Comparison of ENCODE assay signal across 22 cellular contexts in the genomic region with DNA sequence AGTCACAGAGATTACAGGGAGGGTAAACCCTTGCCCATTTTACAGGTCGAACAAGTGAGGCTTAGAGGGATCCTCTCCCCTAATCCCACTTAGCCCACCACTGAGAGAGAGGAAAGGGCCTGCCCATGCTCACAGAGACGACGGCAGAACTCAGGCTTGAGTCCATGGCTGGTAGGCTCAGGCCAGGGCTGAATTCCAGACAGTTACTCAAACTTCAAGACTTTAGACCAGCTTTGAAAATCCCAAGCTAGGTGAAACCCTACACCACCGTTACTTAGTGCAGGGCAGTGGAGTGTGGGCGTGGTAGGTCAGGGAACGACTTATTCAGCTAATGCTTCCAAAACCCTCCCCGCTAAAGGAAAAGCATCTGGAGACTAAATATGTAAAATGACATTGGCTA. TPM values are rescaled to one million over a fixed set of nuclear protein-coding genes. Genes with fewer than 3 reads are reported as not detected.
DNase-seq lines count a peak whose midpoint lies in the region; ATAC-seq, FAIRE-seq and TF ChIP-seq lines count a peak whose summit lies in the region.
"Had no signal": no experiment of that assay in that cellular context is flagged by ENCODE, and none has a peak within 500 bp of the region (broad histone marks: within the 10 kb centered on the region; RNA-seq: fewer than 3 reads in every experiment).

No MANE protein-coding gene starts in this region.

- no peak for TF ChIP-seq EP300 in H1 (IDR thresholded peaks at IDR 0.05; ENCODE audit: borderline replicate concordance in 1 of 2, low read depth in 2 of 2, low read length in 2 of 2)

- no peaks in the 10 kb centered on the region; the same call in 1 of the 2 replicates for H3K23me2 ChIP-seq in H1 (ENCODE audit: low read depth, low read length)

- 81% methylated on average over 7 of the region's 7 CpGs; no CpG with 5 or more reads in 1 of the 2 experiments for WGBS in H1 (ENCODE audit: extremely low coverage in 1 of 2, insufficient coverage in 1 of 2, insufficient read length in 1 of 2, insufficient replicate concordance in 2 of 2, low coverage in 1 of 2, low lambda C conversion rate in 2 of 2, missing lambda C conversion rate in 1 of 2), 2 experiments

- H3K9ac ChIP-seq in H1 (replicated peaks in 1 of 4; ENCODE audit: extremely low read depth in 1 of 4, low read depth in 3 of 4, low read length in 3 of 4): no peak overlapping the region

- no peaks in the 10 kb centered on the region for H3K79me1 ChIP-seq in H1 (ENCODE audit: low read depth, low read length)

- H2BK120ac ChIP-seq in H1 (replicated peaks; ENCODE audit: low read depth, low read length): no peak overlapping the region

- H3K36me3 Mint-ChIP-seq in natural killer cell treated with Interleukin-12 subunit alpha and Interleukin-12 subunit beta and Interleukin-15 and Interleukin-18, amount 100 ng/mL, for 72 hours: no peaks in the 10 kb centered on the region
- no peaks in the 10 kb centered on the region for H3K36me3 Mint-ChIP-seq in natural killer cell
- H3K36me3 Mint-ChIP-seq: activated CD8-positive, alpha-beta memory T cell treated with anti-CD3 and anti-CD28 coated beads, Interleukin-2, amount 10 ng/mL, durations not matched to agents 7 days and 5 days; mesothelial cell of epicardium had no signal

- H3K27me3 Mint-ChIP-seq in natural killer cell treated with Interleukin-12 subunit alpha and Interleukin-12 subunit beta and Interleukin-15 and Interleukin-18, amount 100 ng/mL, for 72 hours: peaks cover 15 to 22% of the 10 kb centered on the region in 2 donors
- H3K27me3 Mint-ChIP-seq in natural killer cell (ENCODE audit: low read depth in 2 of 2): peaks cover 5 to 17% of the 10 kb centered on the region in 2 donors

- no peak for FAIRE-seq in H1 (lab: Jason Lieb, UNC)

- H3K9me3 ChIP-seq in H1 (ENCODE audit: insufficient read depth in 2 of 2, low read depth in 1 of 2, low read length in 1 of 2): no peaks in the 10 kb centered on the region
- H3K9me3 ChIP-seq in vagina: no peaks in the 10 kb centered on the region
- H3K9me3 ChIP-seq: gastroesophageal sphincter had no signal

- H3K14ac ChIP-seq in H1 (ENCODE audit: insufficient read length): no peak overlapping the region

- H3K23ac ChIP-seq in H1 (ENCODE audit: insufficient read length): no peak overlapping the region

- no peak overlapping the region for H3K56ac ChIP-seq in H1 (replicated peaks; ENCODE audit: insufficient read length, low read depth, low read length)

- H4K8ac ChIP-seq in H1 (ENCODE audit: extremely low read depth, insufficient read depth, low read length): no peak overlapping the region

- POLR2A ChIA-PET in H1 (lab: Charles Lee; ENCODE audit: partially characterized antibody): no interaction called here

- CTCF ChIA-PET in H1 (lab: Charles Lee; ENCODE audit: partially characterized antibody): interaction anchor here (0.5 to 9.5 kb wide), 8 partner anchors 8 to 402 kb away, joined by 3 to 103 read pairs (median 4); no protein-coding TSS in a partner anchor

- H3K36me3 ChIP-seq in H1 (ENCODE audit: control insufficient read depth in 2 of 4, insufficient read depth in 4 of 4, low read length in 3 of 4): no peaks in the 10 kb centered on the region
- H3K36me3 ChIP-seq in vagina: no peaks in the 10 kb centered on the region
- H3K36me3 ChIP-seq: brain microvascular endothelial cell, gastroesophageal sphincter had no signal

- H2BK5ac ChIP-seq in H1 (ENCODE audit: low read depth, low read length): no peak overlapping the region

- no peak overlapping the region for H3K4me3 Mint-ChIP-seq in natural killer cell treated with Interleukin-12 subunit alpha and Interleukin-12 subunit beta and Interleukin-15 and Interleukin-18, amount 100 ng/mL, for 72 hours
- no peak overlapping the region for H3K4me3 Mint-ChIP-seq in natural killer cell
- H3K4me3 Mint-ChIP-seq: activated CD8-positive, alpha-beta memory T cell treated with anti-CD3 and anti-CD28 coated beads, Interleukin-2, amount 10 ng/mL, durations not matched to agents 7 days and 5 days; mesothelial cell of epicardium; stimulated activated naive CD8-positive, alpha-beta T cell treated with anti-CD3 and anti-CD28 coated beads, Interleukin-15, amount 100 ng/mL, for 72 hours had no signal

- DNase-seq in natural killer cell treated with Interleukin-12 subunit alpha and Interleukin-12 subunit beta and Interleukin-15 and Interleukin-18, amount 100 ng/mL, for 72 hours (ENCODE audit: low spot score): peak; percentile 39
- DNase-seq in natural killer cell: no peak
- DNase-seq in H1 (ENCODE audit: low read depth in 1 of 2, low spot score in 2 of 2): no peak
- peak; percentile 47 for DNase-seq in mesenteric fat pad (ENCODE audit: low spot score)
- no peak for DNase-seq in vagina (ENCODE audit: extremely low spot score in 2 of 2)
- DNase-seq in AG08396 (ENCODE audit: low spot score): no peak
- no peak for DNase-seq in HK-2 (ENCODE audit: unreplicated experiment)
- DNase-seq: activated CD8-positive, alpha-beta memory T cell treated with anti-CD3 and anti-CD28 coated beads, Interleukin-2, amount 10 ng/mL, durations not matched to agents 7 days and 5 days; activated naive CD4-positive, alpha-beta T cell treated with Interleukin-2 at 50 U/mL for 16 hours; brain microvascular endothelial cell; effector CD8-positive, alpha-beta T cell; H7; NCI-H1436; NCI-H2227 treated with DMSO at 0.1 percent for 48 hours; NK-92 treated with Interleukin-12 subunit alpha and Interleukin-12 subunit beta, amount 100 ng/mL, for 24 hours; nucleus accumbens; stimulated activated naive CD8-positive, alpha-beta T cell treated with anti-CD3 and anti-CD28 coated beads, Interleukin-15, amount 100 ng/mL, for 72 hours; T-helper 2 cell had no signal

- no peak overlapping the region; the same call in 1 of the 2 replicates for H2BK15ac ChIP-seq in H1 (ENCODE audit: low read length)

- H4K20me1 ChIP-seq in H1 (replicated peaks in 1 of 2; ENCODE audit: control insufficient read depth in 1 of 2, insufficient read depth in 2 of 2, low read length in 2 of 2): no peaks in the 10 kb centered on the region

- H3K4me3 ChIP-seq in H1 (ENCODE audit: extremely low read depth in 1 of 4, insufficient read depth in 2 of 4, low read depth in 3 of 4, low read length in 4 of 4) (no peak overlapping the region), vagina (no peak overlapping the region)
- H3K4me3 ChIP-seq: gastroesophageal sphincter had no signal

- no peak overlapping the region for H3K27ac Mint-ChIP-seq in natural killer cell treated with Interleukin-12 subunit alpha and Interleukin-12 subunit beta and Interleukin-15 and Interleukin-18, amount 100 ng/mL, for 72 hours
- no peak overlapping the region for H3K27ac Mint-ChIP-seq in natural killer cell
- H3K27ac Mint-ChIP-seq: activated CD8-positive, alpha-beta memory T cell treated with anti-CD3 and anti-CD28 coated beads, Interleukin-2, amount 10 ng/mL, durations not matched to agents 7 days and 5 days; mesothelial cell of epicardium had no signal

- H3K27me3 ChIP-seq in H1 (replicated peaks in 1 of 4; ENCODE audit: control insufficient read depth in 3 of 4, extremely low read depth in 1 of 4, insufficient read depth in 3 of 4, low read length in 3 of 4) (no peaks in the 10 kb centered on the region), vagina (no peaks in the 10 kb centered on the region)
- H3K27me3 ChIP-seq: gastroesophageal sphincter had no signal

- no peak overlapping the region for H4K5ac ChIP-seq in H1 (ENCODE audit: insufficient read length, low read depth, low read length)

- H4K91ac ChIP-seq in H1 (replicated peaks; ENCODE audit: insufficient read length, low read length): no peak overlapping the region

- H3K9me3 Mint-ChIP-seq in natural killer cell treated with Interleukin-12 subunit alpha and Interleukin-12 subunit beta and Interleukin-15 and Interleukin-18, amount 100 ng/mL, for 72 hours: no peaks in the 10 kb centered on the region
- H3K9me3 Mint-ChIP-seq in natural killer cell: no peaks in the 10 kb centered on the region
- H3K9me3 Mint-ChIP-seq: mesothelial cell of epicardium; stimulated activated naive CD8-positive, alpha-beta T cell treated with anti-CD3 and anti-CD28 coated beads, Interleukin-15, amount 100 ng/mL, for 72 hours had no signal

- TF ChIP-seq POLR2A in H1 (IDR thresholded peaks at IDR 0.05; ENCODE audit: control extremely low read depth in 1 of 2, low read depth in 2 of 2, low read length in 2 of 2): no peak
- no peak for TF ChIP-seq POLR2A in vagina (IDR thresholded peaks at IDR 0.05)

- H3K4me1 ChIP-seq in H1 (replicated peaks in 1 of 4; ENCODE audit: control insufficient read depth in 3 of 4, insufficient read depth in 4 of 4, low read length in 3 of 4) (peaks cover 2 to 9% (median 7%) of the 10 kb centered on the region in 4 experiments), vagina (peaks cover 38% of the 10 kb centered on the region)

- intact Hi-C loops in natural killer cell (cut with micrococcal nuclease): no loop called here
- intact Hi-C loops in vagina (cut with DNase I): no loop called here

- 0 out of 2 replicates have a peak overlapping the region, but pooled peaks have one; percentile 61 for H2BK20ac ChIP-seq in H1 (ENCODE audit: low read length)

- no peaks in the 10 kb centered on the region for H3K79me2 ChIP-seq in H1 (ENCODE audit: control insufficient read depth in 1 of 2, insufficient read depth in 2 of 2, low read length in 2 of 2)

- no peak overlapping the region for H3K4ac ChIP-seq in H1 (replicated peaks; ENCODE audit: insufficient read length, low read depth, low read length)

- no peak overlapping the region for H3K18ac ChIP-seq in H1 (ENCODE audit: extremely low read depth, low read length)

- H3K4me1 Mint-ChIP-seq in natural killer cell treated with Interleukin-12 subunit alpha and Interleukin-12 subunit beta and Interleukin-15 and Interleukin-18, amount 100 ng/mL, for 72 hours (ENCODE audit: low read depth in 2 of 2): no peaks in the 10 kb centered on the region
- H3K4me1 Mint-ChIP-seq in natural killer cell: no peaks in the 10 kb centered on the region
- H3K4me1 Mint-ChIP-seq: activated CD8-positive, alpha-beta memory T cell treated with anti-CD3 and anti-CD28 coated beads, Interleukin-2, amount 10 ng/mL, durations not matched to agents 7 days and 5 days; stimulated activated naive CD8-positive, alpha-beta T cell treated with anti-CD3 and anti-CD28 coated beads, Interleukin-15, amount 100 ng/mL, for 72 hours had no signal

- H3K27ac ChIP-seq in H1 (ENCODE audit: low read depth, low read length): no peak overlapping the region
- peak overlapping the region; percentile 66 for H3K27ac ChIP-seq in vagina
- H3K27ac ChIP-seq: brain microvascular endothelial cell had no signal

- H2BK12ac ChIP-seq in H1 (ENCODE audit: low read depth, low read length): no peak overlapping the region

- no peak overlapping the region for H2AFZ ChIP-seq in H1 (ENCODE audit: low read length)

- ATAC-seq in natural killer cell treated with Interleukin-12 subunit alpha and Interleukin-12 subunit beta and Interleukin-15 and Interleukin-18, amount 100 ng/mL, for 72 hours: no peak
- ATAC-seq in natural killer cell (no peak), HG02973 (IDR thresholded peaks at IDR 0.05; ENCODE audit: unreplicated experiment) (no peak)
- ATAC-seq: activated CD4-positive, CD25-positive, alpha-beta regulatory T cell treated with anti-CD3 and anti-CD28 coated beads, Interleukin-2, amount 50 U/mL, for 24 hours; activated CD8-positive, alpha-beta memory T cell treated with anti-CD3 and anti-CD28 coated beads, Interleukin-2, amount 10 ng/mL, durations not matched to agents 7 days and 5 days; gastroesophageal sphincter; stimulated activated naive CD8-positive, alpha-beta T cell treated with anti-CD3 and anti-CD28 coated beads, Interleukin-15, amount 100 ng/mL, for 72 hours had no signal

- TF ChIP-seq CTCF in natural killer cell (IDR thresholded peaks at IDR 0.05) (no peak), H1 (IDR thresholded peaks at IDR 0.05; ENCODE audit: control extremely low read depth in 1 of 3, insufficient read depth in 1 of 3, low read depth in 1 of 3, low read length in 3 of 3) (no peak), vagina (IDR thresholded peaks at IDR 0.05) (no peak)

- no peak for TF ChIP-seq RAD21 in H1 (IDR thresholded peaks at IDR 0.05 in 1 of 2, conservative IDR thresholded peaks at IDR 0.05 in 1 of 2; ENCODE audit: low read depth in 2 of 2, low read length in 2 of 2)

- H3K4me2 ChIP-seq in H1 (ENCODE audit: insufficient read depth in 1 of 2, low read depth in 2 of 2, low read length in 2 of 2): no peak overlapping the region

- no peak overlapping the region for H2AK5ac ChIP-seq in H1 (ENCODE audit: low read depth, low read length)

RNA-seq across cellular contexts. Expression of a gene that starts 16.4 kb away (rescaled TPM):
- not detected for total RNA-seq in natural killer cell treated with Interleukin-12 subunit alpha and Interleukin-12 subunit beta and Interleukin-15 and Interleukin-18, amount 100 ng/mL, for 72 hours
- not detected for total RNA-seq in natural killer cell
- 6.4 and 6.9 TPM in 2 replicates for total RNA-seq in H1 (2021; fragmentation: NEBNext Ultra II Directional; extraction: Animal tissue kit (Norgen Biotek cat#: 25700))
- 2.5 and 3.5 TPM in 2 replicates for polyA plus RNA-seq in H1 (2011; rRNA removed)
- polyA plus RNA-seq in H1 (2011; cell fraction: cytosol; rRNA removed): 3.7 TPM
- polyA plus RNA-seq in H1 (2011; cell fraction: nucleus; rRNA removed): 25.9 TPM
- 4.3 to 7.8 TPM (median 5.2 TPM) in 4 replicates for polyA plus RNA-seq in H1 (2012, experiment 1 of 2)
- polyA plus RNA-seq in H1 (2012, experiment 2 of 2): 1.2 TPM
- polyA plus RNA-seq in H1 (2013, experiment 1 of 2): 2.0 TPM
- 1.8 TPM for polyA plus RNA-seq in H1 (2013, experiment 2 of 2)
- 1.9 and 4.6 TPM in 2 replicates for polyA minus RNA-seq in H1 (2011; rRNA and poly(A)+ RNA removed)
- 1.8 TPM for polyA minus RNA-seq in H1 (2011; cell fraction: cytosol; rRNA and poly(A)+ RNA removed)
- 9.1 TPM for polyA minus RNA-seq in H1 (2011; cell fraction: nucleus; rRNA and poly(A)+ RNA removed)
- 0.71 TPM for total RNA-seq in mesenteric fat pad
- total RNA-seq in vagina: 0.98 TPM
- total RNA-seq: activated CD8-positive, alpha-beta memory T cell treated with anti-CD3 and anti-CD28 coated beads, Interleukin-2, amount 10 ng/mL, durations not matched to agents 7 days and 5 days had no signal

Comparison
In these comparisons a context has a peak if more than half of its experiments do, and no peak if none do; other contexts are left out.
1. DNase-seq: peak in natural killer cell treated with Interleukin-12 subunit alpha and Interleukin-12 subunit beta and Interleukin-15 and Interleukin-18, amount 100 ng/mL, for 72 hours (single experiment) and mesenteric fat pad (single experiment); none in natural killer cell (single experiment), H1 (0 of 2), vagina (0 of 2), AG08396 (single experiment) and HK-2 (single experiment).